In the genomic region with DNA sequence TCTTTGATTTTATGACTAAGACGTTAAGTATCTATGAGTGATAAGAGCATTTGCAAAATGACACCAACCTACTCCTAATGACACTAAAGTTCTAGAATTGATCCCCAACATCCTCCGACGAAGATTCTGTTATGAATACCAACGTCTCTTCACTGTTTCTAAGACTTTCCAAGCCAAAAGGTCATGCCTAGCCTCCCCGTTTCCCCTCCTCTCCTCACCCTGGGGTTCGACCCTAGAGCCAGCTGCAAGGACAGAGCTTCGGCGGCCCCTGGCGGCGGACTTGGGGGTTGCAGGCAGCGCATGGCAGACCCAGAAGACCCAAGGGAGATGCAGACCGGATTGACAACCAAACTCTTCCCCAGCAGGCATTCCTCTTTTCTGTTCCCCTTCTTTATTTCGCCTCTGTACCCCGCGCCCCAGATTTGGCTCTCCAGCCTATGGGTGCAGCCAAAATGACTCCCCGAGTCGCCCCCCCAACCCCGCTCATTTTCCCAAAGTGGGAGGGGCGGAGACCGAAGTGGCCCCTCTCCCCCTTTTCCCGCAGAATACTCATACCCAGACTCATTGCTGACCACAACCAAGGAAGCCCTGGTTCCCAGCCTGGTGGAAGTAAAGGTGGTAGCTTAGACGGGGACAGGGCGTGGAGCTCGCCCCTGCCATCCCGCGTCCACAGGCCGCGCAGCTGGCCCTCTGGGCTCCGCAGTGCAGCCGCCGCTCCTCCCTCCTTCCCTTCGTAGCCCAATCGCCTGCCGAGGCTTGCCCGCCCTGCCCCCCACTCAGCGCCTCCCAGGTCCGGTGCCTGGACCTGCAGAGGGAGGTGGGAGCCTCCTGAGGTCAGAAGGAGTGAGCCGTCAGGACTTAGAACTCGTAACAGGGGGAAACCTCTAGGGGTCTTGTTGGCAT, we compare ENCODE assay signal across 8 cellular contexts. TPM values are rescaled to one million over a fixed set of nuclear protein-coding genes. Genes with fewer than 3 reads are reported as not detected.
DNase-seq lines count a peak whose midpoint lies in the region; ATAC-seq and TF ChIP-seq lines count a peak whose summit lies in the region.

No MANE protein-coding gene starts in this region.

- H3K27ac Mint-ChIP-seq in activated naive CD4-positive, alpha-beta T cell treated with anti-CD3 and anti-CD28 coated beads, Interleukin-2, amount 50 U/mL, for 72 hours = peak overlapping the region; percentile 95 to 97

- H3K18ac ChIP-seq in trophoblast cell (ENCODE audit: low read length) = no peak overlapping the region

- H3K36me3 Mint-ChIP-seq in activated naive CD4-positive, alpha-beta T cell treated with anti-CD3 and anti-CD28 coated beads, Interleukin-2, amount 50 U/mL, for 72 hours = peaks cover 22 to 23% of the 10 kb centered on the region in 2 donors

- TF ChIP-seq CTCF in BE2C (IDR thresholded peaks at IDR 0.05; ENCODE audit: low read depth, low read length) (peak; percentile 99), upper lobe of right lung (IDR thresholded peaks at IDR 0.05) (peak; percentile 99)

- ATAC-seq in GM21515 (IDR thresholded peaks at IDR 0.05; ENCODE audit: unreplicated experiment) (peak; percentile 33), Right ventricle myocardium inferior (peak; percentile 42), upper lobe of right lung (peak; percentile 65)
- peak; percentile 56 to 70 for ATAC-seq in activated naive CD4-positive, alpha-beta T cell treated with anti-CD3 and anti-CD28 coated beads, Interleukin-2, amount 50 U/mL, for 72 hours

- peak overlapping the region; percentile 82 for H2AFZ ChIP-seq in trophoblast cell (ENCODE audit: insufficient read depth, low read length, poor library complexity)

- H3K23ac ChIP-seq in trophoblast cell (ENCODE audit: low read length) = no peak overlapping the region

- H3K4me1 ChIP-seq in BE2C (0 out of 2 replicates have a peak, but pooled peaks cover 6% of the 10 kb centered on the region), trophoblast cell (ENCODE audit: control insufficient read depth in 1 of 2, insufficient read depth in 2 of 2, low read length in 2 of 2) (peaks cover 17 to 26% of the 10 kb centered on the region in 2 experiments), upper lobe of right lung (peaks cover 55% of the 10 kb centered on the region)

- intact Hi-C loops in Right ventricle myocardium inferior (cut with DNase I) = loop anchor here (1.0 to 10.0 kb wide), 4 partner anchors 68 to 218 kb away; partner anchors contain the start of genes ERCC1, PPM1N and RTN2
- intact Hi-C loops in upper lobe of right lung (cut with DNase I) = loop anchor here (5.0 to 10.0 kb wide), 2 partner anchors 36 to 118 kb away; no protein-coding TSS in a partner anchor

- DNase-seq in BE2C = peak; percentile 92
- DNase-seq in NCI-H128 (lab: John Stamatoyannopoulos, UW; ENCODE audit: unreplicated experiment) = peak; percentile 67
- peak; percentile 57 for DNase-seq in SKM-1 treated with dmso at 0.1 percent for 144 hours (lab: John Stamatoyannopoulos, UW; ENCODE audit: unreplicated experiment)
- peak; percentile 94 to 99 for DNase-seq in activated naive CD4-positive, alpha-beta T cell treated with anti-CD3 and anti-CD28 coated beads, Interleukin-2, amount 50 U/mL, for 72 hours (ENCODE audit: low spot score in 2 of 2)
- peak; percentile 93 for DNase-seq in Right ventricle myocardium inferior (ENCODE audit: missing footprints)
- peak; percentile 80 to 92 for DNase-seq in trophoblast cell
- peak; percentile 91 for DNase-seq in upper lobe of right lung

- no peak overlapping the region for H2BK5ac ChIP-seq in trophoblast cell (ENCODE audit: low read depth, low read length, poor library complexity)

- peak overlapping the region; percentile 66 for H3K4me2 ChIP-seq in trophoblast cell (ENCODE audit: low read length)

- H3K27ac ChIP-seq in trophoblast cell (ENCODE audit: low read depth, low read length) (no peak overlapping the region), upper lobe of right lung (no peak overlapping the region)

- H3K14ac ChIP-seq in trophoblast cell (ENCODE audit: low read length) = no peak overlapping the region

- no peak overlapping the region for H4K91ac ChIP-seq in trophoblast cell (ENCODE audit: low read depth, low read length)

- no peak overlapping the region for H2BK120ac ChIP-seq in trophoblast cell (ENCODE audit: insufficient read depth, low read length, poor library complexity)

- H3K9me3 Mint-ChIP-seq in activated naive CD4-positive, alpha-beta T cell treated with anti-CD3 and anti-CD28 coated beads, Interleukin-2, amount 50 U/mL, for 72 hours = peaks cover 0 to 7% of the 10 kb centered on the region in 2 donors

- peak overlapping the region; percentile 35 for H4K8ac ChIP-seq in trophoblast cell (ENCODE audit: low read depth, low read length)

- no CpG with 5 or more reads among the region's 39 CpGs for WGBS in trophoblast cell (ENCODE audit: extremely low coverage, insufficient coverage, insufficient read length)

- peaks cover 11% of the 10 kb centered on the region for H3K79me1 ChIP-seq in trophoblast cell (ENCODE audit: low read length)

- no peaks in the 10 kb centered on the region for H3K36me3 ChIP-seq in BE2C
- no peaks in the 10 kb centered on the region for H3K36me3 ChIP-seq in trophoblast cell (ENCODE audit: control insufficient read depth in 1 of 2, insufficient read depth in 2 of 2, low read length in 2 of 2)
- no peaks in the 10 kb centered on the region for H3K36me3 ChIP-seq in upper lobe of right lung

- no peak overlapping the region for H2BK12ac ChIP-seq in trophoblast cell (ENCODE audit: low read length)

- H3K9me3 ChIP-seq in BE2C (no peaks in the 10 kb centered on the region), trophoblast cell (ENCODE audit: insufficient read depth, low read depth, low read length) (peaks cover 2% of the 10 kb centered on the region), upper lobe of right lung (no peaks in the 10 kb centered on the region)

- no peak overlapping the region for H3K9ac ChIP-seq in trophoblast cell (ENCODE audit: low read length)

- H3K79me2 ChIP-seq in trophoblast cell (ENCODE audit: control insufficient read depth, insufficient read depth, low read length, poor library complexity) = peaks cover 2% of the 10 kb centered on the region

- no peak overlapping the region for H2AK5ac ChIP-seq in trophoblast cell (ENCODE audit: low read length)

- H3K4me3 ChIP-seq in BE2C (ENCODE audit: low read depth, low read length) (peak overlapping the region; percentile 86), trophoblast cell (ENCODE audit: low read depth, low read length) (no peak overlapping the region), upper lobe of right lung (peak overlapping the region; percentile 53)

- H3K27me3 ChIP-seq in BE2C = no peaks in the 10 kb centered on the region
- H3K27me3 ChIP-seq in trophoblast cell (ENCODE audit: insufficient read depth, low read length) = peaks cover 9% of the 10 kb centered on the region
- H3K27me3 ChIP-seq in upper lobe of right lung = no peaks in the 10 kb centered on the region

- peak overlapping the region; percentile 25 for H4K12ac ChIP-seq in trophoblast cell (ENCODE audit: low read depth, low read length)

- H3K4ac ChIP-seq in trophoblast cell (ENCODE audit: low read depth, low read length) = no peak overlapping the region

RNA-seq across cellular contexts. Expression of gene EML2, which starts 4.1 kb away (rescaled TPM):
- 25.9 TPM for polyA plus RNA-seq in BE2C (2012; ENCODE audit: insufficient read depth, insufficient read length, low read depth)
- 100 to 1,000 TPM; 142 to 161 TPM for total RNA-seq in activated naive CD4-positive, alpha-beta T cell treated with anti-CD3 and anti-CD28 coated beads, Interleukin-2, amount 50 U/mL, for 72 hours
- 39.1 TPM for total RNA-seq in Right ventricle myocardium inferior
- 15.0 and 16.5 TPM in 2 replicates for polyA plus RNA-seq in trophoblast cell (2013)
- 54.4 TPM for total RNA-seq in upper lobe of right lung

RNA-seq across cellular contexts. Expression of gene GIPR, which starts 24.7 kb away (rescaled TPM):
- 1.2 TPM for polyA plus RNA-seq in BE2C (2012; ENCODE audit: insufficient read depth, insufficient read length, low read depth)
- 10 to 100 TPM in 1 of 2 donors, 1 to 10 TPM in 1; 7.0 to 15.7 TPM for total RNA-seq in activated naive CD4-positive, alpha-beta T cell treated with anti-CD3 and anti-CD28 coated beads, Interleukin-2, amount 50 U/mL, for 72 hours
- total RNA-seq in Right ventricle myocardium inferior = 5.0 TPM
- polyA plus RNA-seq in trophoblast cell (2013) = 0.60 and 0.99 TPM in 2 replicates
- total RNA-seq in upper lobe of right lung = 4.8 TPM

RNA-seq across cellular contexts. Expression of gene GPR4, which starts 41.3 kb away (rescaled TPM):
- polyA plus RNA-seq in BE2C (2012; ENCODE audit: insufficient read depth, insufficient read length, low read depth) = 8.6 TPM
- total RNA-seq in activated naive CD4-positive, alpha-beta T cell treated with anti-CD3 and anti-CD28 coated beads, Interleukin-2, amount 50 U/mL, for 72 hours = under 1 TPM in 1 of 2 donors, not detected in 1; 0.09 TPM
- total RNA-seq in Right ventricle myocardium inferior (5.4 TPM), upper lobe of right lung (18.5 TPM)
- 0.03 TPM in 1 of 2 replicates, not detected in the other for polyA plus RNA-seq in trophoblast cell (2013)

RNA-seq across cellular contexts. Expression of gene SNRPD2, which starts 48.5 kb away (rescaled TPM):
- 1,335 TPM for polyA plus RNA-seq in BE2C (2012; ENCODE audit: insufficient read depth, insufficient read length, low read depth)
- total RNA-seq in activated naive CD4-positive, alpha-beta T cell treated with anti-CD3 and anti-CD28 coated beads, Interleukin-2, amount 50 U/mL, for 72 hours = 100 to 1,000 TPM; 755 to 839 TPM
- 252 TPM for total RNA-seq in Right ventricle myocardium inferior
- polyA plus RNA-seq in trophoblast cell (2013) = 1,318 and 1,337 TPM in 2 replicates
- 188 TPM for total RNA-seq in upper lobe of right lung

RNA-seq across cellular contexts. Expression of gene QPCTL, which starts 49.2 kb away (rescaled TPM):
- polyA plus RNA-seq in BE2C (2012; ENCODE audit: insufficient read depth, insufficient read length, low read depth) = 4.4 TPM
- total RNA-seq in activated naive CD4-positive, alpha-beta T cell treated with anti-CD3 and anti-CD28 coated beads, Interleukin-2, amount 50 U/mL, for 72 hours = 10 to 100 TPM; 21.0 to 30.6 TPM
- total RNA-seq in Right ventricle myocardium inferior = 1.5 TPM
- 10.0 and 10.1 TPM in 2 replicates for polyA plus RNA-seq in trophoblast cell (2013)
- 7.0 TPM for total RNA-seq in upper lobe of right lung
